29 cellular contexts compared by ENCODE assay signal in the genomic region with DNA sequence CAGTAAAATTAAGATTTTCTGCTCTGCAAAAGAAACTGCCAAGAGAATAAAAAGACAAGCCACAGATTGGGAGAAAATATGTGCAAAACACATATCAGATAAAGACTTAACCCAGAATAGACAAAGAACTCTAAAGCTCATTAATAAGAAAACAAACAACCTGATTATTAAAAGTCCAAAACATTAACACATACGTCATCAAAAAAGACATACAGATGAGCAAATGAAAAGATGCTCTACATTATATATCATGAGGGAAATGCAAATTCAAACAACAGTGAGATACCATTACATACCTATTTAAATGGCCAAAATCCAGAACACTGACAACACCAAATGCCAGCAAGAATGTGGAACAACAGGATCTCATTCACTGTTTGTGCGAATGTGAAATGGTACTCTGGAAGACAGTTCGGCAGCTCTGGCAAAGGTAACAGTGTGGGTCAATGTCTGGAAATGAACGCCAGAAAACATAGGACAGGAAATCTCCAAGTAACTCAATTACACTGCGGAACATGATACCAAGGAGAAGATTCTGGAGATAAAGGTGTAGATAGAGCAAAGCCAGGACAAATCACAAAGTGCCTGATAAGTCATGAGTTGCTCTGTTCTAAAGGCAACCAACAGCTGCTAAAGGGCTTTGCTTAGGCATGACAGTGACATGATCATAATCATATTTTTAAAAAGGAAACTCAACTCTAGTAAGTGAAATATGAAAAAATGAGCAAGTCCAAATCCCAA.
"Had no signal": no experiment of that assay in that cellular context is flagged by ENCODE, and none has a peak within 500 bp of the region (broad histone marks: within the 10 kb centered on the region; RNA-seq: fewer than 3 reads in every experiment).

No MANE protein-coding gene starts in this region.

- DNase-seq: activated CD4-positive, alpha-beta T cell treated with anti-CD3 and anti-CD28 coated beads, Interleukin-2, amount 10 ng/mL, durations not matched to agents 24 days and 14 days; activated CD4-positive, alpha-beta T cell treated with anti-CD3 and anti-CD28 coated beads, Interleukin-2, amount 50 U/mL, for 4 hours; activated CD8-positive, alpha-beta T cell treated with anti-CD3 and anti-CD28 coated beads for 36 hours; activated effector memory CD4-positive, alpha-beta T cell treated with anti-CD3 and anti-CD28 coated beads, Interleukin-2, amount 50 U/mL, for 16 hours; activated naive CD4-positive, alpha-beta T cell; activated naive CD4-positive, alpha-beta T cell treated with anti-CD3 and anti-CD28 coated beads, Interleukin-2, amount 50 U/mL, for 16 hours; activated naive CD8-positive, alpha-beta T cell treated with anti-CD3 and anti-CD28 coated beads for 36 hours; activated T-cell treated with anti-CD3 and anti-CD28 coated beads, Interleukin-2, amount 50 U/mL, for 1 hour; activated T-cell treated with anti-CD3 and anti-CD28 coated beads, Interleukin-2, amount 50 U/mL, for 72 hours; amniotic stem cell; aorta; brain microvascular endothelial cell; central memory CD4-positive, alpha-beta T cell; Karpas-422; NCI-H1105; NCI-H1417 treated with DMSO at 0.1 percent for 48 hours; NCI-H187 treated with DMSO at 0.1 percent for 48 hours; NCI-H2081; NCI-H226; NCI-H446 treated with DMSO at 0.1 percent for 48 hours; NCI-H524; NK-92 treated with Interleukin-12 subunit alpha and Interleukin-12 subunit beta, amount 100 ng/mL, for 24 hours; PC-3; Peyer's patch; RPMI8226; SHP77 treated with DMSO at 0.1 percent for 48 hours had no signal

- H3K27me3 ChIP-seq: brain microvascular endothelial cell, Peyer's patch had no signal

- H3K4me1 Mint-ChIP-seq: activated CD4-positive, alpha-beta T cell treated with anti-CD3 and anti-CD28 coated beads, Interleukin-2, amount 10 ng/mL, durations not matched to agents 24 days and 14 days; activated naive CD8-positive, alpha-beta T cell treated with anti-CD3 and anti-CD28 coated beads for 36 hours; activated T-helper 17 cell treated with anti-CD3 and anti-CD28 coated beads, Interleukin-2, amount 50 U/mL, for 72 hours had no signal

- H3K9me3 Mint-ChIP-seq: activated CD4-positive, alpha-beta T cell treated with anti-CD3 and anti-CD28 coated beads, Interleukin-2, amount 10 ng/mL, durations not matched to agents 24 days and 14 days; activated naive CD8-positive, alpha-beta T cell treated with anti-CD3 and anti-CD28 coated beads for 36 hours had no signal

- H3K36me3 Mint-ChIP-seq: activated naive CD8-positive, alpha-beta T cell treated with anti-CD3 and anti-CD28 coated beads for 36 hours had no signal

- H3K4me1 ChIP-seq: Peyer's patch had no signal

- H3K4me3 ChIP-seq: Peyer's patch had no signal

- ATAC-seq: activated CD8-positive, alpha-beta T cell treated with anti-CD3 and anti-CD28 coated beads for 36 hours; activated T-cell treated with anti-CD3 and anti-CD28 coated beads, Interleukin-2, amount 50 U/mL, for 72 hours; activated T-helper 17 cell treated with anti-CD3 and anti-CD28 coated beads, Interleukin-2, amount 50 U/mL, for 72 hours; PC-3 had no signal

- H3K9me3 ChIP-seq: Peyer's patch had no signal

- H3K27me3 Mint-ChIP-seq: activated CD4-positive, alpha-beta T cell treated with anti-CD3 and anti-CD28 coated beads, Interleukin-2, amount 10 ng/mL, durations not matched to agents 24 days and 14 days; activated CD8-positive, alpha-beta T cell treated with anti-CD3 and anti-CD28 coated beads for 36 hours; activated T-helper 17 cell treated with anti-CD3 and anti-CD28 coated beads, Interleukin-2, amount 50 U/mL, for 72 hours had no signal

- H3K27ac ChIP-seq: brain microvascular endothelial cell, Peyer's patch had no signal

- H3K4me3 Mint-ChIP-seq: activated CD4-positive, alpha-beta T cell treated with anti-CD3 and anti-CD28 coated beads, Interleukin-2, amount 10 ng/mL, durations not matched to agents 24 days and 14 days; activated CD8-positive, alpha-beta T cell treated with anti-CD3 and anti-CD28 coated beads for 36 hours; activated naive CD8-positive, alpha-beta T cell treated with anti-CD3 and anti-CD28 coated beads for 36 hours; activated T-cell treated with anti-CD3 and anti-CD28 coated beads, Interleukin-2, amount 50 U/mL, for 72 hours; activated T-helper 17 cell treated with anti-CD3 and anti-CD28 coated beads, Interleukin-2, amount 50 U/mL, for 72 hours; T-helper 1 cell treated with Interleukin-12 subunit alpha and Interleukin-12 subunit beta and Interleukin-4 antibody, amounts not matched to agents 30 μg/mL and 1 μg/mL, for 36 hours; T-helper 2 cell treated with Interferon-gamma antibody and Interleukin-4, amounts not matched to agents 5 μg/mL and 100 μg/mL, for 36 hours had no signal

- H3K36me3 ChIP-seq: brain microvascular endothelial cell, Peyer's patch had no signal

- H3K27ac Mint-ChIP-seq: activated CD4-positive, alpha-beta T cell treated with anti-CD3 and anti-CD28 coated beads, Interleukin-2, amount 10 ng/mL, durations not matched to agents 24 days and 14 days; activated CD8-positive, alpha-beta T cell treated with anti-CD3 and anti-CD28 coated beads for 36 hours; activated naive CD8-positive, alpha-beta T cell treated with anti-CD3 and anti-CD28 coated beads for 36 hours; activated T-cell treated with anti-CD3 and anti-CD28 coated beads, Interleukin-2, amount 50 U/mL, for 72 hours; activated T-helper 17 cell treated with anti-CD3 and anti-CD28 coated beads, Interleukin-2, amount 50 U/mL, for 72 hours; T-helper 1 cell treated with Interleukin-12 subunit alpha and Interleukin-12 subunit beta and Interleukin-4 antibody, amounts not matched to agents 30 μg/mL and 1 μg/mL, for 36 hours; T-helper 2 cell treated with Interferon-gamma antibody and Interleukin-4, amounts not matched to agents 5 μg/mL and 100 μg/mL, for 36 hours had no signal
